24 cellular contexts compared by ENCODE assay signal in the genomic region with DNA sequence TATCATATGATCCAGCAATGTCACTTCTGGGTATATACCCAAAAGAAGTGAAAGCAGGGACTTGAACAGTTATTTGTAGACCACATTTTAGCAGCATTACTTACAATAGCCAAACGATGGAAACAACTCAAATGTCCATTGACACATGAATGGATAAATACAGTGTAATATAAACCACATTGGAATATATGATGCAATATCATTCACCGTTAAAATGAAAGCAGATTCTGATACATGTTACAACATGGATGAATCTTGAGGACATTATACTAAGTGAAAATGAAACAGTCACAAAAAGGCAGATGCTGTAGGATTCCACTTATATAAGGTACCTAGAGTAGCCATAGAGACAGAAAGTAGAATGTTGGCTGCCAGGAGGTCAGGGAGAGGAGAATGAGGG.
DNase-seq lines count a peak whose midpoint lies in the region; ATAC-seq, FAIRE-seq and TF ChIP-seq lines count a peak whose summit lies in the region.
"Had no signal": no experiment of that assay in that cellular context is flagged by ENCODE, and none has a peak within 500 bp of the region (broad histone marks: within the 10 kb centered on the region; RNA-seq: fewer than 3 reads in every experiment).

No MANE protein-coding gene starts in this region.

- in situ Hi-C loops in K562 (cut with MboI): no loop called here

- H3K9me3 ChIP-seq in Loucy (ENCODE audit: insufficient read depth, low read depth, low read length): no peaks in the 10 kb centered on the region
- H3K9me3 ChIP-seq in K562 (replicated peaks; ENCODE audit: control insufficient read depth, insufficient read depth, low read depth, low read length): no peaks in the 10 kb centered on the region
- no peaks in the 10 kb centered on the region for H3K9me3 ChIP-seq in CD8-positive, alpha-beta memory T cell (ENCODE audit: low read length)

- FAIRE-seq in K562 (lab: Jason Lieb, UNC): no peak
- FAIRE-seq: A204.1, D721Med, GM18507 had no signal

- H3K79me2 ChIP-seq in Loucy (ENCODE audit: insufficient read depth, low read length) (no peaks in the 10 kb centered on the region), K562 (ENCODE audit: control insufficient read depth, insufficient read depth, low read length) (no peaks in the 10 kb centered on the region)

- H3F3A ChIP-seq in Loucy (ENCODE audit: low read depth): no peaks in the 10 kb centered on the region

- H3K27me3 Mint-ChIP-seq in CD8-positive, alpha-beta memory T cell: peaks cover 12% of the 10 kb centered on the region in 2 donors

- H3K9me1 ChIP-seq in K562 (ENCODE audit: control insufficient read depth, insufficient read depth, low read length): no peaks in the 10 kb centered on the region

- 0% methylated on average over 2 of the region's 2 CpGs for WGBS in K562 (ENCODE audit: insufficient coverage, low coverage, missing lambda C conversion rate)

- H3K4me2 ChIP-seq in Loucy (ENCODE audit: low read depth, low read length, poor library complexity, severe bottlenecking) (no peak overlapping the region), K562 (ENCODE audit: insufficient read depth, low read length) (no peak overlapping the region)

- no peak for TF ChIP-seq POLR2A in K562 (conservative IDR thresholded peaks at IDR 0.05)

- TF ChIP-seq RAD21 in K562 (CRISPR knock-in tag; conservative IDR thresholded peaks at IDR 0.05 in 1 of 2, IDR thresholded peaks at IDR 0.05 in 1 of 2): no peak

- no peaks in the 10 kb centered on the region for H3K9me3 Mint-ChIP-seq in CD8-positive, alpha-beta memory T cell
- H3K9me3 Mint-ChIP-seq: H9, HFFc6 had no signal

- H3K36me3 ChIP-seq in Loucy (ENCODE audit: insufficient read depth, low read length) (no peaks in the 10 kb centered on the region), K562 (ENCODE audit: control insufficient read depth, insufficient read depth, low read length) (no peaks in the 10 kb centered on the region)
- no peaks in the 10 kb centered on the region for H3K36me3 ChIP-seq in CD8-positive, alpha-beta memory T cell (ENCODE audit: insufficient read depth, low read length)

- H3K27ac ChIP-seq in K562 (ENCODE audit: extremely low read depth, low read depth, low read length): no peak overlapping the region
- no peak overlapping the region for H3K27ac ChIP-seq in CD8-positive, alpha-beta memory T cell (ENCODE audit: low read depth, low read length)
- H3K27ac ChIP-seq: HL-60 had no signal

- H2AFZ ChIP-seq in Loucy (ENCODE audit: low read length) (peak overlapping the region; percentile 1; the same call in 1 of the 2 replicates), K562 (ENCODE audit: low read depth, low read length) (no peak overlapping the region)

- H3K36me3 Mint-ChIP-seq in CD8-positive, alpha-beta memory T cell: no peaks in the 10 kb centered on the region
- H3K36me3 Mint-ChIP-seq: CD14-positive monocyte had no signal

- DNase-seq in AG10803 (ENCODE audit: low read depth): peak; percentile 16
- no peak for DNase-seq in K562 (ENCODE audit: extremely low read depth in 1 of 4, low spot score in 3 of 4)
- peak; percentile 8 for DNase-seq in fibroblast of peridontal ligament (ENCODE audit: extremely low read depth)
- no peak for DNase-seq in dermis blood vessel endothelial cell
- no peak for DNase-seq in CD8-positive, alpha-beta memory T cell
- DNase-seq: DMS53; GDM1; H9; HFFc6; NCI-H1417 treated with DMSO at 0.1 percent for 48 hours; NCI-H187; NCI-H2107; NCI-H69; NK-92 treated with Interleukin-12 subunit alpha and Interleukin-12 subunit beta, amount 100 ng/mL, for 24 hours; T-helper 1 cell had no signal

- H3K4me1 Mint-ChIP-seq in CD8-positive, alpha-beta memory T cell: no peaks in the 10 kb centered on the region
- H3K4me1 Mint-ChIP-seq: B cell, CD14-positive monocyte, H9 had no signal

- H4K20me1 ChIP-seq in Loucy (ENCODE audit: insufficient read depth, low read length, poor library complexity, severe bottlenecking) (no peaks in the 10 kb centered on the region), K562 (replicated peaks; ENCODE audit: control insufficient read depth, insufficient read depth, low read length) (no peaks in the 10 kb centered on the region)

- no peaks in the 10 kb centered on the region for H3K9me2 ChIP-seq in Loucy (replicated peaks; ENCODE audit: low read depth, low read length)

- no peaks in the 10 kb centered on the region for H3K27me3 ChIP-seq in Loucy (ENCODE audit: insufficient read depth, low read length, poor library complexity, severe bottlenecking)
- H3K27me3 ChIP-seq in K562 (ENCODE audit: control insufficient read depth in 2 of 2, insufficient read depth in 2 of 2, low read length in 2 of 2): peaks cover 9 to 15% of the 10 kb centered on the region in 2 experiments
- H3K27me3 ChIP-seq in CD8-positive, alpha-beta memory T cell (ENCODE audit: insufficient read depth, low read length, poor library complexity, severe bottlenecking): no peaks in the 10 kb centered on the region

- H3K4me3 Mint-ChIP-seq in CD8-positive, alpha-beta memory T cell: no peak overlapping the region
- H3K4me3 Mint-ChIP-seq: B cell, CD14-positive monocyte, H9, HFFc6 had no signal

- no peak for TF ChIP-seq CTCF in AG10803 (conservative IDR thresholded peaks at IDR 0.05; ENCODE audit: low read length)
- no peak for TF ChIP-seq CTCF in Loucy (conservative IDR thresholded peaks at IDR 0.05; ENCODE audit: low read length)
- TF ChIP-seq CTCF in K562 (IDR thresholded peaks at IDR 0.05 in 2 of 3, conservative IDR thresholded peaks at IDR 0.05 in 1 of 3; ENCODE audit: insufficient read depth in 2 of 3, low read depth in 1 of 3, low read length in 3 of 3): no peak

- H3K4me3 ChIP-seq in AG10803 (ENCODE audit: low read length) (no peak overlapping the region), Loucy (ENCODE audit: low read length, poor library complexity, severe bottlenecking) (no peak overlapping the region), K562 (no peak overlapping the region)
- H3K4me3 ChIP-seq in CD8-positive, alpha-beta memory T cell (ENCODE audit: low read length): no peak overlapping the region

- TF ChIP-seq EP300 in K562 (IDR thresholded peaks at IDR 0.05; ENCODE audit: low read length): no peak

- no peak for ATAC-seq in K562
- no peak for ATAC-seq in GM18511 (IDR thresholded peaks at IDR 0.05; ENCODE audit: unreplicated experiment)
- ATAC-seq: Panc1 had no signal

- no TSS peak for BruUV-seq in K562 (replicated peaks; lab: Mats Ljungman, UMichigan)

- no peak overlapping the region for H3K27ac Mint-ChIP-seq in CD8-positive, alpha-beta memory T cell
- H3K27ac Mint-ChIP-seq: B cell, CD14-positive monocyte, H9, HFFc6 had no signal

- POLR2A ChIA-PET in K562 (lab: Yijun Ruan, JAX): interaction anchor here (1.2 kb wide), 1 partner anchor 404 kb away, joined by 3 read pairs; no protein-coding TSS in a partner anchor
- POLR2A ChIA-PET in CD8-positive, alpha-beta memory T cell (lab: Charles Lee): no interaction called here

- intact Hi-C loops in K562 (cut with micrococcal nuclease): no loop called here

- CTCF ChIA-PET in K562 (lab: Yijun Ruan, JAX; ENCODE audit: low intra/inter-chr PET ratio): no interaction called here
- CTCF ChIA-PET in CD8-positive, alpha-beta memory T cell (lab: Charles Lee): no interaction called here

- no peaks in the 10 kb centered on the region for H3K4me1 ChIP-seq in Loucy (ENCODE audit: insufficient read depth, low read length, poor library complexity, severe bottlenecking)
- H3K4me1 ChIP-seq in K562 (replicated peaks in 1 of 2; ENCODE audit: control insufficient read depth in 2 of 2, insufficient read depth in 2 of 2, low read length in 2 of 2): no peaks in the 10 kb centered on the region
- no peaks in the 10 kb centered on the region for H3K4me1 ChIP-seq in CD8-positive, alpha-beta memory T cell (ENCODE audit: insufficient read depth, low read length)

- H3K9ac ChIP-seq in Loucy (ENCODE audit: low read depth, low read length, poor library complexity, severe bottlenecking) (no peak overlapping the region), K562 (ENCODE audit: insufficient read depth in 1 of 2, low read depth in 2 of 2, low read length in 2 of 2) (no peak overlapping the region)

TF ChIP-seq in K562, 482 proteins besides CTCF, POLR2A, EP300 and RAD21:
- no peak for TF ChIP-seq DPF2 (IDR thresholded peaks at IDR 0.05)
- TF ChIP-seq TRIM24 (IDR thresholded peaks at IDR 0.05): no peak
- peak; percentile 44 for TF ChIP-seq CEBPB (tag; IDR thresholded peaks at IDR 0.05)
- no peak for TF ChIP-seq BRCA1 (IDR thresholded peaks at IDR 0.05)
- TF ChIP-seq BRCA1 (CRISPR knock-in tag; IDR thresholded peaks at IDR 0.05): no peak
- TF ChIP-seq ELF4 (CRISPR knock-in tag; IDR thresholded peaks at IDR 0.05): no peak
- TF ChIP-seq CEBPG (CRISPR knock-in tag; IDR thresholded peaks at IDR 0.05): no peak
- TF ChIP-seq CEBPG (tag; conservative IDR thresholded peaks at IDR 0.05 in 1 of 2, IDR thresholded peaks at IDR 0.05 in 1 of 2): peak in 1 of 2 experiments; percentile 71; a peak in 2 of 4 replicates
- TF ChIP-seq ZBTB7A (IDR thresholded peaks at IDR 0.05; ENCODE audit: borderline replicate concordance, control insufficient read depth, low read depth, low read length): no peak
- no peak for TF ChIP-seq POLR3A (IDR thresholded peaks at IDR 0.05; ENCODE audit: borderline replicate concordance, extremely low read depth, insufficient read depth, insufficient read length)
- TF ChIP-seq CC2D1A (IDR thresholded peaks at IDR 0.05): no peak
- TF ChIP-seq ZNF274 (IDR thresholded peaks at IDR 0.05; ENCODE audit: borderline replicate concordance, low read depth, low read length): no peak
- TF ChIP-seq TAF15 (IDR thresholded peaks at IDR 0.05; ENCODE audit: low read depth, low read length): no peak
TF ChIP-seq in K562: peak in this region for 2.

Comparison
In these comparisons a context has a peak if more than half of its experiments do, and no peak if none do; other contexts are left out.
1. DNase-seq: peak in AG10803 (single experiment) and fibroblast of peridontal ligament (single experiment); none in K562 (0 of 4), dermis blood vessel endothelial cell (single experiment) and CD8-positive, alpha-beta memory T cell (0 of 5).